In the genomic region with DNA sequence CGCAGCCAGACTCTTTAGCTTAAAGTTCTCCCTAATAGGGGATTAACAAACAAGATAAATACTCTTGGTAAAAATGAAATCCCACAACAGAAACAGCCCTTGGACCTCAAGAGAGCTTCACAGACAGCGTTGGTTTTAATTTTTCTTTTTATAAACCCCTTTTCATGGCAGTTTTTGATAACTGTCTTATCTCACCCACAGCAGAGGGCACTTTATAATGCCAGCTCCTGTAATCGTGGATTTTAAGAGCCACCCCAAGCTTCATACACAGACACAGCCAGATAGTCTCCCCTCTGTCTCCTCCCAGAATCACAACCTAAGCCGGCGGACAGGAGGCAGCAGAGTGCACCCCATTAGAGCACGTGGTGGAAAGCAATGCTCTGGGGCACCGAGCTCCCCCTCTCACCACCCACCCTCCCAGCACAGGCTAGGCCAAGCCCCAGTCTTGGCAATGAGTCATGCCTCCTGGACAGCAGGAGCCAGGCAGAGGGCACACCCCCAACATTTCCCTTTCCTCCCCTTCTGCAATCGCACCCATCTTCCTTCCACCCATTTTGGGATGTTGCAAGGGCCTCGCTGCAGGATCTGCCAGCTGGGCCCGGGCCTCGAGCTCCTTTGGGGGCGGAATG, we compare ENCODE assay signal across 8 cellular contexts. TPM values are rescaled to one million over a fixed set of nuclear protein-coding genes. Genes with fewer than 3 reads are reported as not detected.
DNase-seq lines count a peak whose midpoint lies in the region; ATAC-seq and TF ChIP-seq lines count a peak whose summit lies in the region.

No MANE protein-coding gene starts in this region.

- DNase-seq in SHP77 (lab: John Stamatoyannopoulos, UW) = peak; percentile 40 to 52
- DNase-seq in SHP77 treated with DMSO at 0.1 percent for 48 hours (lab: John Stamatoyannopoulos, UW) = no peak
- DNase-seq in KBM-7 = peak; percentile 66
- peak; percentile 52 for DNase-seq in WERI-Rb-1
- peak; percentile 87 for DNase-seq in thyroid gland

- H3K9me3 ChIP-seq in WERI-Rb-1 (ENCODE audit: severe bottlenecking) = no peaks in the 10 kb centered on the region
- H3K9me3 ChIP-seq in mononuclear cell (ENCODE audit: low read depth, low read length) = no peaks in the 10 kb centered on the region
- no peaks in the 10 kb centered on the region for H3K9me3 ChIP-seq in thyroid gland

- H3K27me3 ChIP-seq in WERI-Rb-1 (ENCODE audit: insufficient read depth, low read depth, severe bottlenecking) = peaks cover 7% of the 10 kb centered on the region
- H3K27me3 ChIP-seq in mononuclear cell (ENCODE audit: insufficient read depth, low read length) = peaks cover 19% of the 10 kb centered on the region
- H3K27me3 ChIP-seq in thyroid gland = no peaks in the 10 kb centered on the region

- H3K27ac ChIP-seq in WERI-Rb-1 (no peak overlapping the region), thyroid gland (peak overlapping the region; percentile 95 to 99 (median 98))

- H3K4me1 ChIP-seq in mononuclear cell (ENCODE audit: insufficient read depth, low read length) = peaks cover 44% of the 10 kb centered on the region
- peaks cover 51 to 56% of the 10 kb centered on the region in 2 donors for H3K4me1 ChIP-seq in thyroid gland

- intact Hi-C loops in thyroid gland (cut with DNase I) = loop anchor here (5.0 to 10.0 kb wide), 3 partner anchors 114 to 603 kb away; partner anchors contain the start of genes MKKS and SLX4IP

- WGBS in thyroid gland, 2 donors = 10 to 18% methylated on average over 12 of the region's 12 CpGs

- in situ Hi-C loops in KBM-7 (cut with MboI; ENCODE audit: low pct_unique_long_range_greater_than_20kb, low sequenced_read_pairs) = loop anchor here (25.0 kb wide), 1 partner anchor 209 kb away; no protein-coding TSS in a partner anchor

- ATAC-seq in GM21786 (IDR thresholded peaks at IDR 0.05; ENCODE audit: unreplicated experiment) (peak; percentile 25), esophagus mucosa (peak; percentile 72)

- H3K4me3 ChIP-seq in WERI-Rb-1 (ENCODE audit: low read depth, low read length) (peak overlapping the region; percentile 83), mononuclear cell (ENCODE audit: low read length) (peak overlapping the region; percentile 60), thyroid gland (replicated peaks in 1 of 3) (peak overlapping the region; percentile 45 to 77 (median 58))

- no peaks in the 10 kb centered on the region for H3K36me3 ChIP-seq in WERI-Rb-1
- H3K36me3 ChIP-seq in thyroid gland = no peaks in the 10 kb centered on the region

- peak in 1 of 2 donors; percentile 30 for TF ChIP-seq POLR2A in thyroid gland (IDR thresholded peaks at IDR 0.05)

- TF ChIP-seq CTCF in WERI-Rb-1 (IDR thresholded peaks at IDR 0.05; ENCODE audit: low read depth, low read length) = peak; percentile 46
- TF ChIP-seq CTCF in thyroid gland (IDR thresholded peaks at IDR 0.05) = peak in 5 of 6 experiments; percentile 20 to 59 (median 49)

RNA-seq across cellular contexts. Expression of gene JAG1, which starts 2.5 kb away (rescaled TPM):
- total RNA-seq in esophagus mucosa (118 TPM), mononuclear cell (8.3 TPM), thyroid gland (10 to 100 TPM; 41.2 to 67.9 (median 46.2) TPM)
